Comparison of ENCODE assay signal across 13 cellular contexts in the genomic region with DNA sequence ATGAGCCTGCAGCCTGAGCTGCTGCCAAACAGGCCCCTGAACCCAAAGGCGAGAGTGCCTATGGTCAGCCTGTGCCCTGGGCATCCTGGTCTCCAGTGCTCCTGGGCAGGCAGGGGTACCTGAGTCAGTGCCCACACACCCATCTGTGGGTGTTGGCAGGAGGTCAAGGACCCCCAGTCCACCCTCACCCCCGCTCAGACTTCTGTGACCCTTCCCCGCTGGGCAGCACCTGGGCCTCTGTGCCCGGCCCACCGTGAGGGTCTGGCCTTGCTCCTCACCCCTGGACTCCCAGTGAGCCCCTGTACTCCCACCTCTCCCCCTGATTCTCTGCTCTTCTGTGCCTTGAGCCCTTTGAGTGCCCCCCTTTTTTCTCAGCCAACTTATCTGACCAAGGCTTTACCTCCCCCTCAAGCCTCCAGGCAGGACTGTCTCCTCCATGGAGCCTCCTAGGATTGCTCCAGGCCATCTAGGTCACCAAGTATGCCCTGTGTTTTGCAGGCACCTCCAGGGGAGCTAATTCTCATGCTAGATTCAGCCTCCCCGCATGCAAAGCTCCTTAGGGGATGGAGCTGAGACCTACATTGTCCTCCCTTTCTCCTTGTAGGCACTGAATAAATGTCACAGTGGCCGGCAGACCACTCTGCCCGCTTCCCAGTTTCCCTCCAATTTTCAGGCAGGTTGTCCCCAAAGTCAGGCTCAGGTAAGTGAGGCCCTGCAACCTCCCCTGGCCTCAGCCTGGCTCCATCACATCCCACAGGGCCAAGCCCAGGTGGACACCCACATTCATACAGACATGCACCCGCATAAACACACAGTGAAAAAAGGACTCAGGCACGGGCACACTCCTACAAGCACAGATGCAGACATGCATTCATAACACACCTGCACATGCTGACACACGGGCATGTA. TPM values are rescaled to one million over a fixed set of nuclear protein-coding genes. Genes with fewer than 3 reads are reported as not detected.
DNase-seq lines count a peak whose midpoint lies in the region; ATAC-seq and TF ChIP-seq lines count a peak whose summit lies in the region.
"Had no signal": no experiment of that assay in that cellular context is flagged by ENCODE, and none has a peak within 500 bp of the region (broad histone marks: within the 10 kb centered on the region; RNA-seq: fewer than 3 reads in every experiment).

No MANE protein-coding gene starts in this region.

- no peak overlapping the region; the same call in 1 of the 2 replicates for H3K9ac ChIP-seq in iPS-20b (ENCODE audit: low read depth, low read length)

- TF ChIP-seq CTCF in activated B cell treated with CpG ODN at 0.5 μM for 24 hours (IDR thresholded peaks at IDR 0.05), result no peak

- no peaks in the 10 kb centered on the region for H3K36me3 ChIP-seq in iPS-20b (ENCODE audit: insufficient read depth, low read depth, low read length)
- H3K36me3 ChIP-seq: heart right ventricle had no signal

- no peaks in the 10 kb centered on the region for H3K27me3 ChIP-seq in iPS-20b (ENCODE audit: insufficient read depth, low read length)
- H3K27me3 ChIP-seq: heart right ventricle had no signal

- H3K4me1 ChIP-seq in iPS-20b (ENCODE audit: insufficient read depth, low read length), result peaks cover 11% of the 10 kb centered on the region; the same call in 1 of the 2 replicates

- no peaks in the 10 kb centered on the region for H3K9me3 ChIP-seq in iPS-20b (ENCODE audit: insufficient read depth, low read depth, low read length)
- H3K9me3 ChIP-seq: heart right ventricle had no signal

- H3K27ac Mint-ChIP-seq in activated naive CD8-positive, alpha-beta T cell treated with anti-CD3 and anti-CD28 coated beads, Interleukin-2, amount 10 ng/mL, durations not matched to agents 7 days and 5 days, result peak overlapping the region; percentile 43
- H3K27ac Mint-ChIP-seq in activated naive CD8-positive, alpha-beta T cell treated with anti-CD3 and anti-CD28 coated beads for 36 hours, result no peak overlapping the region
- peak overlapping the region; percentile 32 for H3K27ac Mint-ChIP-seq in activated B cell treated with CpG ODN at 0.5 μM for 24 hours
- H3K27ac Mint-ChIP-seq: activated CD4-positive, alpha-beta memory T cell treated with anti-CD3 and anti-CD28 coated beads for 36 hours; dendritic cell treated with granulocyte-macrophage colony-stimulating factor and Interleukin-4, amounts not matched to agents 40 ng/mL and 50 ng/mL, for 4 days had no signal

- no peaks in the 10 kb centered on the region for H3K9me3 Mint-ChIP-seq in activated naive CD8-positive, alpha-beta T cell treated with anti-CD3 and anti-CD28 coated beads, Interleukin-2, amount 10 ng/mL, durations not matched to agents 7 days and 5 days
- no peaks in the 10 kb centered on the region for H3K9me3 Mint-ChIP-seq in activated naive CD8-positive, alpha-beta T cell treated with anti-CD3 and anti-CD28 coated beads for 36 hours
- no peaks in the 10 kb centered on the region for H3K9me3 Mint-ChIP-seq in activated B cell treated with CpG ODN at 0.5 μM for 24 hours
- H3K9me3 Mint-ChIP-seq: activated CD4-positive, alpha-beta memory T cell treated with anti-CD3 and anti-CD28 coated beads for 36 hours; CD8-positive, alpha-beta memory T cell; dendritic cell treated with granulocyte-macrophage colony-stimulating factor and Interleukin-4, amounts not matched to agents 40 ng/mL and 50 ng/mL, for 4 days had no signal

- H3K36me3 Mint-ChIP-seq in activated naive CD8-positive, alpha-beta T cell treated with anti-CD3 and anti-CD28 coated beads, Interleukin-2, amount 10 ng/mL, durations not matched to agents 7 days and 5 days, result no peaks in the 10 kb centered on the region
- H3K36me3 Mint-ChIP-seq in activated naive CD8-positive, alpha-beta T cell treated with anti-CD3 and anti-CD28 coated beads for 36 hours, result no peaks in the 10 kb centered on the region
- no peaks in the 10 kb centered on the region for H3K36me3 Mint-ChIP-seq in activated B cell treated with CpG ODN at 0.5 μM for 24 hours (ENCODE audit: low read depth)
- H3K36me3 Mint-ChIP-seq: activated CD4-positive, alpha-beta memory T cell treated with anti-CD3 and anti-CD28 coated beads for 36 hours; CD8-positive, alpha-beta memory T cell had no signal

- POLR2A ChIA-PET in activated naive CD8-positive, alpha-beta T cell treated with anti-CD3 and anti-CD28 coated beads, Interleukin-2, amount 10 ng/mL, durations not matched to agents 7 days and 5 days (lab: Charles Lee), result interaction anchor here (1.0 to 1.8 kb wide), 3 partner anchors 20 to 29 kb away, joined by 4 to 10 read pairs (median 4); partner anchors contain the start of gene PTMA
- POLR2A ChIA-PET in activated B cell treated with CpG ODN at 0.5 μM for 24 hours (lab: Charles Lee), result interaction anchor here (0.6 to 12.0 kb wide), 9 partner anchors 9 to 82 kb away, joined by 3 to 280 read pairs (median 9); partner anchors contain the start of gene PTMA

- H3K27ac ChIP-seq in iPS-20b (ENCODE audit: low read length) (no peak overlapping the region), temporal lobe (ENCODE audit: low read depth, low read length) (peak overlapping the region; percentile 100)
- H3K27ac ChIP-seq: heart right ventricle had no signal

- peaks cover 8% of the 10 kb centered on the region for H3K4me1 Mint-ChIP-seq in activated naive CD8-positive, alpha-beta T cell treated with anti-CD3 and anti-CD28 coated beads, Interleukin-2, amount 10 ng/mL, durations not matched to agents 7 days and 5 days
- H3K4me1 Mint-ChIP-seq in activated naive CD8-positive, alpha-beta T cell treated with anti-CD3 and anti-CD28 coated beads for 36 hours, result peaks cover 11% of the 10 kb centered on the region
- H3K4me1 Mint-ChIP-seq in activated B cell treated with CpG ODN at 0.5 μM for 24 hours, result peaks cover 48% of the 10 kb centered on the region

- ATAC-seq in activated naive CD8-positive, alpha-beta T cell treated with anti-CD3 and anti-CD28 coated beads, Interleukin-2, amount 10 ng/mL, durations not matched to agents 7 days and 5 days (ENCODE audit: low read depth), result no peak
- ATAC-seq in activated B cell treated with CpG ODN at 0.5 μM for 24 hours (ENCODE audit: low read depth) (no peak), HG03159 (IDR thresholded peaks at IDR 0.05; ENCODE audit: unreplicated experiment) (no peak)

- no peak for DNase-seq in activated naive CD8-positive, alpha-beta T cell treated with anti-CD3 and anti-CD28 coated beads, Interleukin-2, amount 10 ng/mL, durations not matched to agents 7 days and 5 days
- DNase-seq in activated naive CD8-positive, alpha-beta T cell treated with anti-CD3 and anti-CD28 coated beads for 36 hours, result no peak
- DNase-seq in activated B cell treated with CpG ODN at 0.5 μM for 24 hours (no peak), H4 (ENCODE audit: low spot score) (no peak)
- no peak for DNase-seq in effector CD4-positive, alpha-beta T cell
- DNase-seq: NCI-H2081 treated with DMSO at 0.1 percent for 48 hours had no signal

- peak overlapping the region; percentile 9; the same call in 1 of the 2 replicates for H3K4me3 ChIP-seq in iPS-20b (ENCODE audit: low read length)
- H3K4me3 ChIP-seq: heart right ventricle had no signal

- CTCF ChIA-PET in activated B cell treated with CpG ODN at 0.5 μM for 24 hours (lab: Charles Lee), result interaction anchor here (1.0 to 20.2 kb wide), 9 partner anchors 9 to 75 kb away, joined by 3 to 429 read pairs (median 8); partner anchors contain the start of gene PTMA

- intact Hi-C loops in activated B cell treated with CpG ODN at 0.5 μM for 24 hours (cut with micrococcal nuclease), result loop anchor here (1.0 to 2.0 kb wide), 4 partner anchors 20 to 74 kb away; no protein-coding TSS in a partner anchor

- H3K4me3 Mint-ChIP-seq in activated naive CD8-positive, alpha-beta T cell treated with anti-CD3 and anti-CD28 coated beads, Interleukin-2, amount 10 ng/mL, durations not matched to agents 7 days and 5 days, result no peak overlapping the region
- H3K4me3 Mint-ChIP-seq in activated naive CD8-positive, alpha-beta T cell treated with anti-CD3 and anti-CD28 coated beads for 36 hours, result no peak overlapping the region
- H3K4me3 Mint-ChIP-seq in activated B cell treated with CpG ODN at 0.5 μM for 24 hours, result no peak overlapping the region
- H3K4me3 Mint-ChIP-seq: activated CD4-positive, alpha-beta memory T cell treated with anti-CD3 and anti-CD28 coated beads for 36 hours; CD8-positive, alpha-beta memory T cell; dendritic cell treated with granulocyte-macrophage colony-stimulating factor and Interleukin-4, amounts not matched to agents 40 ng/mL and 50 ng/mL, for 4 days had no signal

- peaks cover 16% of the 10 kb centered on the region for H3K27me3 Mint-ChIP-seq in activated naive CD8-positive, alpha-beta T cell treated with anti-CD3 and anti-CD28 coated beads, Interleukin-2, amount 10 ng/mL, durations not matched to agents 7 days and 5 days
- H3K27me3 Mint-ChIP-seq in activated naive CD8-positive, alpha-beta T cell treated with anti-CD3 and anti-CD28 coated beads for 36 hours, result peaks cover 20% of the 10 kb centered on the region
- no peaks in the 10 kb centered on the region for H3K27me3 Mint-ChIP-seq in activated B cell treated with CpG ODN at 0.5 μM for 24 hours

RNA-seq across cellular contexts. Expression of gene PTMA, which starts 21.9 kb away (rescaled TPM):
- total RNA-seq in activated naive CD8-positive, alpha-beta T cell treated with anti-CD3 and anti-CD28 coated beads, Interleukin-2, amount 10 ng/mL, durations not matched to agents 7 days and 5 days, result 1,000 to 10,000 TPM; 1,404 to 1,416 TPM
- total RNA-seq in activated naive CD8-positive, alpha-beta T cell treated with anti-CD3 and anti-CD28 coated beads for 36 hours, result 1,000 to 10,000 TPM; 2,595 to 2,627 TPM
- 1,531 and 1,680 TPM in 2 replicates for total RNA-seq in activated B cell treated with CpG ODN at 0.5 μM for 24 hours
- 458 TPM for total RNA-seq in temporal lobe
- total RNA-seq in H4 (2014; rRNA removed; shearing (Covaris generic)), result 1,956 and 2,048 TPM in 2 replicates
